8 cellular contexts compared by ENCODE assay signal in the genomic region with DNA sequence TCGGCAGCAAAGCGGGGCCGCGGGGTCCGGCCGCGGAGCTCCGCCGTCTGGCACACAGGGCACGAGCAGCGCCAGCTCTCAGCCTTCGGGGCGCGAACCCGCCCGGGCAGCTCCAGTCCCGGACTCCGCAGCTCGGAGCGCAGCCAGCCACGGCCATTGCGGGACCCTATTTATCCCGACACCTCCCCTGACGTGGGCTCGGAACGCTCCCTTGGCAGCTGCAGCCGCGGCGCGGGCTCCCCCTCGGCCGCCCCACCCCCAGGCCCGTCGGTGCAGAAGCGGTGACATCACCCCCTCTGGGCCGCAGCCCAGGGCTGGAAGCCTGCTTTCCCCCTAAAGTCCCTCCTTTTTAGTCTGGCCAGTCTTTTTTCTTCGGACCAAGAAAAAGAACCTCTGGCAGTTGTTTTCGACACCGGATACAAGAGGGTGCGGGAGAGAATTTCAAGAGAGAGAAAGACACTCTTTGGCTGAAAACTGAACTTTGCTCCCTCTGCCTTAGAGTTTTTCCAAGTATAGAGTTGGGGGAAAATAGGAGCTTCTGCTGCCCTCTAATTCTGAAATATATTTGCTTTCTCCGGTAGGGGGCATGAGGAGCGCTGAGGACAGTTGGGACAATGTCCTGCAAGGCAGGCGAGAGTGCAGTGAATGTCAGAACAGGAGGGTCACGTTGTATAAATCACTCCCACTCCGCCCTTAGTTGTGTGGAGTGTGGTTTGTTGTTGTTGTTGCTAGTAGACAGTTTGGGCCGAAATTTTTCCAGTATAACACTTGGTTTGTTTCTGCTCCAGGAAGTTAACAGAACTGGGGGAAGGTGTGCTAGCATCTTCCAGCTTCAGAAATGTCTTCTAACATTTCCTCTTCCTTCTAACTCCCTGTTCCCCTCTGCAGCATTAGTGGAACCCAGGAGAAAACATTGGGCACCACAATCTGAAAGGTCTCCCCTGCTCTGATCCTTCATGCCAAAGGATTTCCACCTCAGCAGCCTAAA. TPM values are rescaled to one million over a fixed set of nuclear protein-coding genes. Genes with fewer than 3 reads are reported as not detected.
DNase-seq lines count a peak whose midpoint lies in the region; ATAC-seq and TF ChIP-seq lines count a peak whose summit lies in the region.

A gene (minus strand): TSS at position 145 of the 988 bp plus-strand sequence. CDS start 280 bp downstream, outside the sequence.

- no peaks in the 10 kb centered on the region for H3K9me3 Mint-ChIP-seq in endodermal cell

- H3K36me3 ChIP-seq in BJ (ENCODE audit: control insufficient read depth, insufficient read depth, low read length), result no peaks in the 10 kb centered on the region
- H3K36me3 ChIP-seq in HUES64 (ENCODE audit: insufficient read depth, low read length), result no peaks in the 10 kb centered on the region
- H3K36me3 ChIP-seq in SJCRH30, result no peaks in the 10 kb centered on the region
- no peaks in the 10 kb centered on the region for H3K36me3 ChIP-seq in endodermal cell (ENCODE audit: control insufficient read depth, insufficient read depth, low read length)
- H3K36me3 ChIP-seq in testis (ENCODE audit: low read depth, missing control alignments), result no peaks in the 10 kb centered on the region

- H3K27ac ChIP-seq in HUES64 (ENCODE audit: low read depth, low read length), result no peak within 1 kb of the TSS
- H3K27ac ChIP-seq in SJCRH30, result peak within 1 kb of the TSS; percentile 77
- H3K27ac ChIP-seq in endodermal cell (ENCODE audit: low read depth, low read length), result no peak within 1 kb of the TSS
- H3K27ac ChIP-seq in testis, result peak within 1 kb of the TSS; percentile 60 to 85

- H3K36me3 Mint-ChIP-seq in endodermal cell (ENCODE audit: low read depth), result no peaks in the 10 kb centered on the region

- POLR2A ChIA-PET in BJ (lab: Charles Lee), result no interaction called here

- H3K9ac ChIP-seq in HUES64 (ENCODE audit: low read depth, low read length) (0 out of 2 replicates have a peak within 1 kb of the TSS, but pooled peaks have one; percentile 7), endodermal cell (ENCODE audit: extremely low read depth, low read length, poor library complexity, severe bottlenecking) (peak within 1 kb of the TSS; percentile 21)

- H3K27me3 Mint-ChIP-seq in endodermal cell (ENCODE audit: insufficient read depth), result peaks cover 88% of the 10 kb centered on the region

- CTCF ChIA-PET in BJ (lab: Yijun Ruan, JAX), result interaction anchor here (0.6 to 3.1 kb wide), 11 partner anchors 11 to 404 kb away, joined by 3 to 19 read pairs (median 4); no protein-coding TSS in a partner anchor

- no peak within 1 kb of the TSS for H3K27ac Mint-ChIP-seq in endodermal cell

- H3K9me3 ChIP-seq in HUES64 (ENCODE audit: insufficient read depth, low read depth, low read length) (no peaks in the 10 kb centered on the region), SJCRH30 (replicated peaks) (no peaks in the 10 kb centered on the region), endodermal cell (ENCODE audit: control insufficient read depth, low read length) (no peaks in the 10 kb centered on the region), testis (no peaks in the 10 kb centered on the region)

- peak within 1 kb of the TSS; percentile 49 for H3K4me3 Mint-ChIP-seq in endodermal cell

- WGBS in HUES64, result 3% methylated on average over 46 of the region's 46 CpGs
- WGBS in endodermal cell (ENCODE audit: insufficient coverage in 1 of 2, insufficient read length in 1 of 2), 2 experiments, result 0 to 3% methylated on average over 6 to 46 of the region's 46 CpGs
- 1% methylated on average over 12 to 46 of the region's 46 CpGs for WGBS in testis, 2 donors

- H3K4me1 ChIP-seq in HUES64 (ENCODE audit: insufficient read depth, low read length) (peaks cover 8% of the 10 kb centered on the region), SJCRH30 (peaks cover 20% of the 10 kb centered on the region), endodermal cell (ENCODE audit: control insufficient read depth, insufficient read depth, low read length) (no peaks in the 10 kb centered on the region), testis (no peaks in the 10 kb centered on the region)

- intact Hi-C loops in testis (cut with DNase I; ENCODE audit: low total_unique reads), result no loop called here

- no peak for DNase-seq in BJ (ENCODE audit: low read depth)
- peak; percentile 86 to 91 for DNase-seq in SJCRH30
- peak; percentile 84 for DNase-seq in endodermal cell
- peak; percentile 36 to 67 for DNase-seq in lung microvascular endothelial cell (ENCODE audit: low read depth in 2 of 2)
- DNase-seq in testis, result peak; percentile 65

- peak; percentile 70 for TF ChIP-seq CTCF in BJ (IDR thresholded peaks at IDR 0.05; ENCODE audit: insufficient read depth, low read depth, low read length)
- TF ChIP-seq CTCF in endodermal cell (conservative IDR thresholded peaks at IDR 0.05), result peak; percentile 85
- peak; percentile 44 to 65 (median 59) for TF ChIP-seq CTCF in testis (IDR thresholded peaks at IDR 0.05)

- ATAC-seq in GM18867 (IDR thresholded peaks at IDR 0.05; ENCODE audit: unreplicated experiment), result peak; percentile 33
- no peak for ATAC-seq in GM18505 (IDR thresholded peaks at IDR 0.05; ENCODE audit: unreplicated experiment)

- H3K27me3 ChIP-seq in BJ (ENCODE audit: control insufficient read depth, insufficient read depth, low read length) (peaks cover 10% of the 10 kb centered on the region), HUES64 (ENCODE audit: insufficient read depth, low read length) (peaks cover 77% of the 10 kb centered on the region), SJCRH30 (no peaks in the 10 kb centered on the region), endodermal cell (ENCODE audit: control insufficient read depth, insufficient read depth, low read length, poor library complexity, severe bottlenecking) (peaks cover 95% of the 10 kb centered on the region), testis (no peaks in the 10 kb centered on the region)

- TF ChIP-seq POLR2A in testis (IDR thresholded peaks at IDR 0.05) (no peak), GM18505 (IDR thresholded peaks at IDR 0.05; ENCODE audit: borderline replicate concordance, extremely low read depth, insufficient read depth, insufficient read length) (no peak)

- H3K4me3 ChIP-seq in BJ (ENCODE audit: low read depth, low read length) (peak within 1 kb of the TSS; percentile 36), HUES64 (ENCODE audit: low read length) (peak within 1 kb of the TSS; percentile 61), SJCRH30 (peak within 1 kb of the TSS; percentile 66), endodermal cell (ENCODE audit: low read length) (peak within 1 kb of the TSS; percentile 75), testis (peak within 1 kb of the TSS; percentile 66 to 74)

- peaks cover 7% of the 10 kb centered on the region for H3K4me1 Mint-ChIP-seq in endodermal cell

RNA-seq across cellular contexts. Expression of the gene that starts here (rescaled TPM):
- polyA plus RNA-seq in BJ (2011; rRNA removed), result 0.16 and 0.22 TPM in 2 replicates
- not detected in 2 replicates for polyA minus RNA-seq in BJ (2011; rRNA and poly(A)+ RNA removed)
- polyA plus RNA-seq in HUES64 (2013, experiment 1 of 2), result 0.55 TPM
- polyA plus RNA-seq in HUES64 (2013, experiment 2 of 2), result 1.3 TPM
- 4.4 and 5.6 TPM in 2 replicates for total RNA-seq in SJCRH30 (2014; rRNA removed; shearing (Covaris generic))
- total RNA-seq in endodermal cell, result not detected
- 1.5 TPM for polyA plus RNA-seq in endodermal cell (2013, experiment 1 of 2)
- 1.6 TPM for polyA plus RNA-seq in endodermal cell (2013, experiment 2 of 2)
- under 0.01 TPM in 1 of 2 replicates, not detected in the other for total RNA-seq in lung microvascular endothelial cell
- 10 to 100 TPM in 1 of 2 donors, 1 to 10 TPM in 1; 9.0 to 18.5 TPM for total RNA-seq in testis
- 48.0 TPM for polyA plus RNA-seq in testis (ENCODE audit: insufficient read depth, low read depth, low replicate concordance)

Comparison
In these comparisons a context has a peak if more than half of its experiments do, and no peak if none do; other contexts are left out.
1. RNA of the gene that starts here (polyA plus RNA-seq): 48.0 TPM in testis (single experiment); 0.16 to 0.22 TPM in BJ; every median in the first group is over 10 times any median in the second.
2. Peak in DNase-seq in lung microvascular endothelial cell; RNA of the gene not detected or under 1 TPM.
3. H3K27ac ChIP-seq: peak in SJCRH30 (single experiment) and testis (2 of 2); none in HUES64 (single experiment) and endodermal cell (single experiment).
4. Peak in every context shown above with its lines, with median percentiles within 50 percentile points of each other: H3K4me3 ChIP-seq and CTCF ChIP-seq.